1 cellular context compared by ENCODE assay signal in genomic region chr9:80885894-80886293, GRCh38.
TF ChIP-seq lines count a peak whose summit lies in the region.

No MANE protein-coding gene starts in this region.

TF ChIP-seq in GM23338, 12 proteins besides CTCF, POLR2A, EP300 and RAD21 (continued from another document):
- TF ChIP-seq, protein P1, sequence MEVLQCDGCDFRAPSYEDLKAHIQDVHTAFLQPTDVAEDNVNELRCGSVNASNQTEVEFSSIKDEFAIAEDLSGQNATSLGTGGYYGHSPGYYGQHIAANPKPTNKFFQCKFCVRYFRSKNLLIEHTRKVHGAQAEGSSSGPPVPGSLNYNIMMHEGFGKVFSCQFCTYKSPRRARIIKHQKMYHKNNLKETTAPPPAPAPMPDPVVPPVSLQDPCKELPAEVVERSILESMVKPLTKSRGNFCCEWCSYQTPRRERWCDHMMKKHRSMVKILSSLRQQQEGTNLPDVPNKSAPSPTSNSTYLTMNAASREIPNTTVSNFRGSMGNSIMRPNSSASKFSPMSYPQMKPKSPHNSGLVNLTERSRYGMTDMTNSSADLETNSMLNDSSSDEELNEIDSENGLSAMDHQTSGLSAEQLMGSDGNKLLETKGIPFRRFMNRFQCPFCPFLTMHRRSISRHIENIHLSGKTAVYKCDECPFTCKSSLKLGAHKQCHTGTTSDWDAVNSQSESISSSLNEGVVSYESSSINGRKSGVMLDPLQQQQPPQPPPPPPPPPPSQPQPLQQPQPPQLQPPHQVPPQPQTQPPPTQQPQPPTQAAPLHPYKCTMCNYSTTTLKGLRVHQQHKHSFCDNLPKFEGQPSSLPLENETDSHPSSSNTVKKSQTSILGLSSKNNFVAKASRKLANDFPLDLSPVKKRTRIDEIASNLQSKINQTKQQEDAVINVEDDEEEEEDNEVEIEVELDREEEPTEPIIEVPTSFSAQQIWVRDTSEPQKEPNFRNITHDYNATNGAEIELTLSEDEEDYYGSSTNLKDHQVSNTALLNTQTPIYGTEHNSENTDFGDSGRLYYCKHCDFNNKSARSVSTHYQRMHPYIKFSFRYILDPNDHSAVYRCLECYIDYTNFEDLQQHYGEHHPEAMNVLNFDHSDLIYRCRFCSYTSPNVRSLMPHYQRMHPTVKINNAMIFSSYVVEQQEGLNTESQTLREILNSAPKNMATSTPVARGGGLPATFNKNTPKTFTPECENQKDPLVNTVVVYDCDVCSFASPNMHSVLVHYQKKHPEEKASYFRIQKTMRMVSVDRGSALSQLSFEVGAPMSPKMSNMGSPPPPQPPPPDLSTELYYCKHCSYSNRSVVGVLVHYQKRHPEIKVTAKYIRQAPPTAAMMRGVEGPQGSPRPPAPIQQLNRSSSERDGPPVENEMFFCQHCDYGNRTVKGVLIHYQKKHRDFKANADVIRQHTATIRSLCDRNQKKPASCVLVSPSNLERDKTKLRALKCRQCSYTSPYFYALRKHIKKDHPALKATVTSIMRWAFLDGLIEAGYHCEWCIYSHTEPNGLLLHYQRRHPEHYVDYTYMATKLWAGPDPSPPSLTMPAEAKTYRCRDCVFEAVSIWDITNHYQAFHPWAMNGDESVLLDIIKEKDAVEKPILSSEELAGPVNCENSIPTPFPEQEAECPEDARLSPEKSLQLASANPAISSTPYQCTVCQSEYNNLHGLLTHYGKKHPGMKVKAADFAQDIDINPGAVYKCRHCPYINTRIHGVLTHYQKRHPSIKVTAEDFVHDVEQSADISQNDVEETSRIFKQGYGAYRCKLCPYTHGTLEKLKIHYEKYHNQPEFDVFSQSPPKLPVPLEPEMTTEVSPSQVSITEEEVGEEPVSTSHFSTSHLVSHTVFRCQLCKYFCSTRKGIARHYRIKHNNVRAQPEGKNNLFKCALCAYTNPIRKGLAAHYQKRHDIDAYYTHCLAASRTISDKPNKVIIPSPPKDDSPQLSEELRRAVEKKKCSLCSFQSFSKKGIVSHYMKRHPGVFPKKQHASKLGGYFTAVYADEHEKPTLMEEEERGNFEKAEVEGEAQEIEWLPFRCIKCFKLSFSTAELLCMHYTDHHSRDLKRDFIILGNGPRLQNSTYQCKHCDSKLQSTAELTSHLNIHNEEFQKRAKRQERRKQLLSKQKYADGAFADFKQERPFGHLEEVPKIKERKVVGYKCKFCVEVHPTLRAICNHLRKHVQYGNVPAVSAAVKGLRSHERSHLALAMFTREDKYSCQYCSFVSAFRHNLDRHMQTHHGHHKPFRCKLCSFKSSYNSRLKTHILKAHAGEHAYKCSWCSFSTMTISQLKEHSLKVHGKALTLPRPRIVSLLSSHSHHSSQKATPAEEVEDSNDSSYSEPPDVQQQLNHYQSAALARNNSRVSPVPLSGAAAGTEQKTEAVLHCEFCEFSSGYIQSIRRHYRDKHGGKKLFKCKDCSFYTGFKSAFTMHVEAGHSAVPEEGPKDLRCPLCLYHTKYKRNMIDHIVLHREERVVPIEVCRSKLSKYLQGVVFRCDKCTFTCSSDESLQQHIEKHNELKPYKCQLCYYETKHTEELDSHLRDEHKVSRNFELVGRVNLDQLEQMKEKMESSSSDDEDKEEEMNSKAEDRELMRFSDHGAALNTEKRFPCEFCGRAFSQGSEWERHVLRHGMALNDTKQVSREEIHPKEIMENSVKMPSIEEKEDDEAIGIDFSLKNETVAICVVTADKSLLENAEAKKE (CRISPR knock-in tag; IDR thresholded peaks at IDR 0.05): no peak
